In the genomic region with DNA sequence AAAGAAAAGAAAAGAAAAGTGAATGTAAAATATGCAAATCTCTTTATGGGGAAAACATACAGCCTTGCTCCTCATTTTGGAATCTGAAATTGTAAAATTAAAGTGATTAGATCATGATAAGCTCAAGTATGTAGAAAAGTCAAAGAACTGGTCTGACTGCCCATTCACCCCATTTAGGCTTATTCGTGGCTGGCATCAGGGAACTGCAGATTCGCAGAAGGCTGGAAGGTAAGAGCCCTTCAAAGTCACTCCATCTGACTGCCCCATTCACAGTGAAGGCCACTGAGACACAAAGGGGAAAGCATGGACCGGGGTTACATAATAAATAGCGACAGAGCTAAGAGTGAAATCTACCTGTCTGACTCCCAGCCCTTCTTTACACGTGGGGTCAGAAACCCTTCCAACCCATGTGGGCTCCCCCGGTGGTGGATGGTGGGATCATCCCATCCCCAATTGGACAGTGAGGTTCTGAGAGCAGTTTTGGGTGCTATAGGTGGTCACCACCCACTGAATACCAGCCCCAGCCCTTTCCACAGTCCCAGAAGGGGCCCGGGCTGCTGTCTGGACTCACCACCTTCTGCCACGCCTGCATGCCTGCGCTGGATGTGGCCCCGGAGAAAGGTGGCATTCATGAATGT, we compare ENCODE assay signal across 10 cellular contexts. TPM values are rescaled to one million over a fixed set of nuclear protein-coding genes. Genes with fewer than 3 reads are reported as not detected.
DNase-seq lines count a peak whose midpoint lies in the region; FAIRE-seq and TF ChIP-seq lines count a peak whose summit lies in the region.
"Had no signal": no experiment of that assay in that cellular context is flagged by ENCODE, and none has a peak within 500 bp of the region (broad histone marks: within the 10 kb centered on the region; RNA-seq: fewer than 3 reads in every experiment).

No MANE protein-coding gene starts in this region.

- H3K79me2 ChIP-seq in Loucy (ENCODE audit: insufficient read depth, low read length) = no peaks in the 10 kb centered on the region

- H2AFZ ChIP-seq in Loucy (ENCODE audit: low read length) = no peak overlapping the region

- H3K9ac ChIP-seq in Loucy (ENCODE audit: low read depth, low read length, poor library complexity, severe bottlenecking) = no peak overlapping the region

- TF ChIP-seq EP300 in esophagus muscularis mucosa (IDR thresholded peaks at IDR 0.05) = no peak

- H3K4me3 ChIP-seq in Loucy (ENCODE audit: low read length, poor library complexity, severe bottlenecking) (no peak overlapping the region), fibroblast of the aortic adventitia (ENCODE audit: low read depth, low read length) (no peak overlapping the region), esophagus muscularis mucosa (no peak overlapping the region)

- no peak overlapping the region for H3K4me2 ChIP-seq in Loucy (ENCODE audit: low read depth, low read length, poor library complexity, severe bottlenecking)

- peak; percentile 26 to 34 for DNase-seq in stimulated activated CD4-positive, alpha-beta T cell treated with anti-CD3 and anti-CD28 coated beads, Interleukin-2, amount 100 ng/mL, for 24 hours
- no peak for DNase-seq in stimulated activated CD4-positive, alpha-beta T cell treated with anti-CD3 and anti-CD28 coated beads, Interleukin-4, amount 100 ng/mL, for 4 hours
- DNase-seq in fibroblast of the aortic adventitia (ENCODE audit: low read depth) (no peak), urothelium cell line (ENCODE audit: low spot score) (peak; percentile 18), inferior parietal cortex (ENCODE audit: extremely low spot score) (no peak), esophagus muscularis mucosa (ENCODE audit: extremely low spot score) (no peak)
- DNase-seq in stimulated activated naive CD4-positive, alpha-beta T cell (lab: John Stamatoyannopoulos, UW) = no peak
- DNase-seq: NCI-H1048 had no signal

- TF ChIP-seq CTCF in Loucy (conservative IDR thresholded peaks at IDR 0.05; ENCODE audit: low read length) = peak; percentile 72
- TF ChIP-seq CTCF in fibroblast of the aortic adventitia (IDR thresholded peaks at IDR 0.05; ENCODE audit: insufficient read depth, low read length) = peak; percentile 60
- TF ChIP-seq CTCF in esophagus muscularis mucosa (IDR thresholded peaks at IDR 0.05) = peak in 1 of 3 experiments; percentile 17

- intact Hi-C loops in esophagus muscularis mucosa (cut with DNase I) = no loop called here

- H3F3A ChIP-seq in Loucy (ENCODE audit: low read depth) = no peaks in the 10 kb centered on the region

- H4K20me1 ChIP-seq in Loucy (ENCODE audit: insufficient read depth, low read length, poor library complexity, severe bottlenecking) = no peaks in the 10 kb centered on the region

- no peak for FAIRE-seq in urothelium cell line (lab: Jason Lieb, UNC)

- H3K4me1 ChIP-seq in Loucy (ENCODE audit: insufficient read depth, low read length, poor library complexity, severe bottlenecking) (no peaks in the 10 kb centered on the region), esophagus muscularis mucosa (no peaks in the 10 kb centered on the region)

- TF ChIP-seq POLR2A in esophagus muscularis mucosa (IDR thresholded peaks at IDR 0.05; ENCODE audit: low read depth) = no peak

- H3K27ac ChIP-seq in esophagus muscularis mucosa (replicated peaks in 1 of 4) = no peak overlapping the region

- H3K9me3 ChIP-seq in Loucy (ENCODE audit: insufficient read depth, low read depth, low read length) = no peaks in the 10 kb centered on the region
- no peaks in the 10 kb centered on the region for H3K9me3 ChIP-seq in esophagus muscularis mucosa

- H3K27me3 ChIP-seq in Loucy (ENCODE audit: insufficient read depth, low read length, poor library complexity, severe bottlenecking) (no peaks in the 10 kb centered on the region), esophagus muscularis mucosa (no peaks in the 10 kb centered on the region)

- H3K9me2 ChIP-seq in Loucy (replicated peaks; ENCODE audit: low read depth, low read length) = no peaks in the 10 kb centered on the region

- 82% methylated on average over 10 of the region's 10 CpGs for WGBS in esophagus muscularis mucosa

- peaks cover 16% of the 10 kb centered on the region; the same call in 1 of the 2 replicates for H3K36me3 ChIP-seq in Loucy (ENCODE audit: insufficient read depth, low read length)
- H3K36me3 ChIP-seq in esophagus muscularis mucosa = peaks cover 16 to 79% (median 43%) of the 10 kb centered on the region in 4 donors

RNA-seq across cellular contexts. Expression of gene DZIP1L, which starts 18.1 kb away (rescaled TPM):
- total RNA-seq in fibroblast of the aortic adventitia (ENCODE audit: low replicate concordance) (28.3 and 38.2 TPM in 2 replicates), esophagus muscularis mucosa (10 to 100 TPM; 10.3 to 15.8 (median 12.6) TPM)

RNA-seq across cellular contexts. Expression of gene A4GNT, which starts 34.9 kb away (rescaled TPM):
- total RNA-seq in fibroblast of the aortic adventitia (ENCODE audit: low replicate concordance) (not detected in 2 replicates), esophagus muscularis mucosa (not detected)
- total RNA-seq: activated T-cell treated with anti-CD3 and anti-CD28 coated beads, Interleukin-2, amount 50 U/mL, for 72 hours had no signal

Comparison
In these comparisons a context has a peak if more than half of its experiments do, and no peak if none do; other contexts are left out.
1. DNase-seq: peak in stimulated activated CD4-positive, alpha-beta T cell treated with anti-CD3 and anti-CD28 coated beads, Interleukin-2, amount 100 ng/mL, for 24 hours (2 of 2) and urothelium cell line (single experiment); none in stimulated activated CD4-positive, alpha-beta T cell treated with anti-CD3 and anti-CD28 coated beads, Interleukin-4, amount 100 ng/mL, for 4 hours (0 of 2), fibroblast of the aortic adventitia (single experiment), stimulated activated naive CD4-positive, alpha-beta T cell (0 of 6), inferior parietal cortex (single experiment) and esophagus muscularis mucosa (single experiment).